ENCODE assay signal across 27 cellular contexts in genomic region chr9:38434365-38434764, GRCh38. TPM values are rescaled to one million over a fixed set of nuclear protein-coding genes. Genes with fewer than 3 reads are reported as not detected.
"Had no signal": no experiment of that assay in that cellular context is flagged by ENCODE, and none has a peak within 500 bp of the region (broad histone marks: within the 10 kb centered on the region; RNA-seq: fewer than 3 reads in every experiment).

No MANE protein-coding gene starts in this region.

- H3K36me3 Mint-ChIP-seq: activated CD4-positive, alpha-beta memory T cell treated with anti-CD3 and anti-CD28 coated beads for 36 hours; activated naive CD4-positive, alpha-beta T cell treated with anti-CD3 and anti-CD28 coated beads, Interleukin-2, amount 50 U/mL, for 72 hours; IgD-negative memory B cell; T-cell had no signal

- ATAC-seq: activated naive CD4-positive, alpha-beta T cell treated with anti-CD3 and anti-CD28 coated beads, Interleukin-2, amount 50 U/mL, for 72 hours; activated naive CD8-positive, alpha-beta T cell treated with anti-CD3 and anti-CD28 coated beads, Interleukin-2, amount 50 U/mL, for 24 hours; activated T-cell treated with anti-CD3 and anti-CD28 coated beads, Interleukin-2, amount 50 U/mL, for 4 hours; T-cell had no signal

- H3K27ac Mint-ChIP-seq: activated CD4-positive, alpha-beta memory T cell treated with anti-CD3 and anti-CD28 coated beads for 36 hours; activated CD4-positive, alpha-beta T cell treated with anti-CD3 and anti-CD28 coated beads, Interleukin-2, amount 10 ng/mL, durations not matched to agents 7 days and 5 days; activated naive CD4-positive, alpha-beta T cell treated with anti-CD3 and anti-CD28 coated beads, Interleukin-2, amount 50 U/mL, for 72 hours; activated naive CD8-positive, alpha-beta T cell treated with anti-CD3 and anti-CD28 coated beads, Interleukin-2, amount 50 U/mL, for 24 hours; IgD-negative memory B cell; T-cell had no signal

- H3K4me1 Mint-ChIP-seq: activated naive CD8-positive, alpha-beta T cell treated with anti-CD3 and anti-CD28 coated beads, Interleukin-2, amount 50 U/mL, for 24 hours had no signal

- H3K4me3 ChIP-seq: MG63, PC-9 had no signal

- H3K4me2 ChIP-seq: KMS-11, PC-9 had no signal

- H3K9me3 Mint-ChIP-seq: activated CD4-positive, alpha-beta memory T cell treated with anti-CD3 and anti-CD28 coated beads for 36 hours; activated CD4-positive, alpha-beta T cell treated with anti-CD3 and anti-CD28 coated beads, Interleukin-2, amount 10 ng/mL, durations not matched to agents 7 days and 5 days; activated naive CD4-positive, alpha-beta T cell treated with anti-CD3 and anti-CD28 coated beads, Interleukin-2, amount 50 U/mL, for 72 hours; activated naive CD8-positive, alpha-beta T cell treated with anti-CD3 and anti-CD28 coated beads, Interleukin-2, amount 50 U/mL, for 24 hours; activated T-cell treated with anti-CD3 and anti-CD28 coated beads, Interleukin-2, amount 50 U/mL, for 4 hours; IgD-negative memory B cell; T-cell had no signal

- H3K9ac ChIP-seq: KMS-11 had no signal

- H3K27me3 ChIP-seq: brain microvascular endothelial cell, MG63 had no signal

- H3K27me3 Mint-ChIP-seq: activated CD4-positive, alpha-beta memory T cell treated with anti-CD3 and anti-CD28 coated beads for 36 hours had no signal

- DNase-seq: activated CD4-positive, alpha-beta memory T cell treated with anti-CD3 and anti-CD28 coated beads for 36 hours; activated CD4-positive, alpha-beta T cell treated with anti-CD3 and anti-CD28 coated beads, Interleukin-2, amount 10 ng/mL, durations not matched to agents 7 days and 5 days; activated CD4-positive, CD25-positive, alpha-beta regulatory T cell; activated CD8-positive, alpha-beta memory T cell treated with anti-CD3 and anti-CD28 coated beads for 24 hours; activated effector memory CD4-positive, alpha-beta T cell treated with anti-CD3 and anti-CD28 coated beads, Interleukin-2, amount 50 U/mL, for 16 hours; activated naive CD4-positive, alpha-beta T cell treated with Interleukin-2 at 50 U/mL for 16 hours; activated naive CD8-positive, alpha-beta T cell treated with anti-CD3 and anti-CD28 coated beads, Interleukin-2, amount 50 U/mL, for 24 hours; activated T-cell treated with anti-CD3 and anti-CD28 coated beads, Interleukin-2, amount 50 U/mL, for 4 hours; amygdala; brain microvascular endothelial cell; MG63; NCI-H1105; NCI-H146; NCI-H187 treated with DMSO at 0.1 percent for 48 hours; NCI-H2081 treated with DMSO at 0.1 percent for 48 hours; NCI-H446; NCI-H524; PC-9; SHP77 treated with DMSO at 0.1 percent for 48 hours; T-cell; T-helper 2 cell; T1000 had no signal

- H3K27ac ChIP-seq: brain microvascular endothelial cell, KMS-11, PC-9, VCaP had no signal

- H3K4me3 Mint-ChIP-seq: activated CD4-positive, alpha-beta memory T cell treated with anti-CD3 and anti-CD28 coated beads for 36 hours; activated CD4-positive, alpha-beta T cell treated with anti-CD3 and anti-CD28 coated beads, Interleukin-2, amount 10 ng/mL, durations not matched to agents 7 days and 5 days; activated naive CD8-positive, alpha-beta T cell treated with anti-CD3 and anti-CD28 coated beads, Interleukin-2, amount 50 U/mL, for 24 hours; activated T-cell treated with anti-CD3 and anti-CD28 coated beads, Interleukin-2, amount 50 U/mL, for 4 hours; IgD-negative memory B cell; T-cell had no signal

- FAIRE-seq: TTC549 had no signal

- H2AFZ ChIP-seq: PC-9 had no signal

- H3K36me3 ChIP-seq: brain microvascular endothelial cell, MG63 had no signal

RNA-seq across cellular contexts. Expression of gene IGFBPL1, which starts 10.1 kb away (rescaled TPM):
- total RNA-seq: activated CD4-positive, alpha-beta memory T cell treated with anti-CD3 and anti-CD28 coated beads for 36 hours; activated CD4-positive, alpha-beta T cell treated with anti-CD3 and anti-CD28 coated beads, Interleukin-2, amount 10 ng/mL, durations not matched to agents 7 days and 5 days; activated naive CD4-positive, alpha-beta T cell treated with anti-CD3 and anti-CD28 coated beads, Interleukin-2, amount 50 U/mL, for 72 hours; PC-9; T-cell had no signal
- polyA plus RNA-seq: IgD-negative memory B cell had no signal
